22 cellular contexts compared by ENCODE assay signal in genomic region chr5:50889790-50890189, GRCh38.
DNase-seq lines count a peak whose midpoint lies in the region; ATAC-seq, FAIRE-seq and TF ChIP-seq lines count a peak whose summit lies in the region.
"Had no signal": no experiment of that assay in that cellular context is flagged by ENCODE, and none has a peak within 500 bp of the region (broad histone marks: within the 10 kb centered on the region; RNA-seq: fewer than 3 reads in every experiment).

No MANE protein-coding gene starts in this region.

- in situ Hi-C loops in GM23248 (cut with MboI), result no loop called here
- in situ Hi-C loops in SK-MEL-5 (cut with HindIII; ENCODE audit: low pct_unique_long_range_greater_than_20kb, low sequenced_read_pairs), result no loop called here

- H3K4me3 ChIP-seq in GM23248, result no peak overlapping the region
- no peak overlapping the region for H3K4me3 ChIP-seq in pancreas
- H3K4me3 ChIP-seq: K562 had no signal

- FAIRE-seq in frontal cortex (lab: Jason Lieb, UNC), result no peak
- no peak for FAIRE-seq in pancreas (lab: Jason Lieb, UNC)
- FAIRE-seq: GM12892, islet of Langerhans, K562, small intestine had no signal

- H3K27ac ChIP-seq in GM23248 (no peak overlapping the region), pancreas (no peak overlapping the region)

- no peak for ATAC-seq in pancreas
- ATAC-seq: activated CD4-positive, alpha-beta T cell treated with anti-CD3 and anti-CD28 coated beads for 36 hours; K562; natural killer cell had no signal

- H2AFZ ChIP-seq in GM23248, result no peak overlapping the region

- H3K27me3 ChIP-seq in GM23248 (replicated peaks; ENCODE audit: insufficient read depth) (no peaks in the 10 kb centered on the region), pancreas (no peaks in the 10 kb centered on the region)

- intact Hi-C loops in pancreas (cut with DNase I), result no loop called here

- H4K20me1 ChIP-seq in GM23248 (ENCODE audit: insufficient read depth), result no peaks in the 10 kb centered on the region

- H3K4me2 ChIP-seq in GM23248 (ENCODE audit: unreplicated experiment), result no peak overlapping the region

- H3K4me1 ChIP-seq in GM23248 (ENCODE audit: insufficient read depth), result no peaks in the 10 kb centered on the region
- no peaks in the 10 kb centered on the region for H3K4me1 ChIP-seq in pancreas

- no peaks in the 10 kb centered on the region for H3K79me2 ChIP-seq in GM23248 (ENCODE audit: insufficient read depth)

- H3K36me3 ChIP-seq in GM23248 (ENCODE audit: low read depth) (no peaks in the 10 kb centered on the region), pancreas (no peaks in the 10 kb centered on the region)

- DNase-seq in COR-L47 (lab: John Stamatoyannopoulos, UW) (peak; percentile 12), GM23248 (peak; percentile 11), NCI-H187 treated with DMSO at 0.1 percent for 48 hours (lab: John Stamatoyannopoulos, UW) (peak; percentile 95), SK-MEL-5 (ENCODE audit: low read depth, low spot score) (peak; percentile 87), iPS-NIHi11 (ENCODE audit: low spot score) (no peak), HUDEP-2 (lab: John Stamatoyannopoulos, UW; ENCODE audit: unreplicated experiment in 76 of 76) (no peak), frontal cortex (ENCODE audit: low spot score in 2 of 2) (no peak), pancreas (no peak)
- DNase-seq: activated CD4-positive, alpha-beta T cell treated with anti-CD3 and anti-CD28 coated beads for 36 hours; activated effector memory CD4-positive, alpha-beta T cell treated with Interleukin-2 at 50 U/mL for 16 hours; amniotic stem cell; caudate nucleus; natural killer cell; SHP77 treated with DMSO at 0.1 percent for 48 hours; small intestine; stimulated activated CD4-positive, alpha-beta T cell treated with anti-CD3 and anti-CD28 coated beads, Interleukin-4, amount 100 ng/mL, for 4 hours; stimulated activated CD8-positive, alpha-beta memory T cell treated with anti-CD3 and anti-CD28 coated beads, Interleukin-4, amount 100 ng/mL, for 48 hours; substantia nigra; T1000 had no signal

- TF ChIP-seq CTCF in pancreas (IDR thresholded peaks at IDR 0.05), result no peak

- no peak overlapping the region for H3K9ac ChIP-seq in GM23248

- no peaks in the 10 kb centered on the region for H3F3A ChIP-seq in GM23248 (ENCODE audit: insufficient read depth)

- no peaks in the 10 kb centered on the region for H3K9me3 ChIP-seq in GM23248 (ENCODE audit: low read depth)
- H3K9me3 ChIP-seq in pancreas, result no peaks in the 10 kb centered on the region

- 7 to 11% methylated on average over 2 of the region's 2 CpGs for WGBS in GM23248 (ENCODE audit: low coverage in 1 of 2, low lambda C conversion rate in 2 of 2, missing lambda C conversion rate in 2 of 2), 2 experiments
- 29 to 41% methylated on average over 2 of the region's 2 CpGs for WGBS in pancreas, 2 donors

- no peaks in the 10 kb centered on the region for H3K9me2 ChIP-seq in GM23248 (ENCODE audit: insufficient read depth)

Comparison
In these comparisons a context has a peak if more than half of its experiments do, and no peak if none do; other contexts are left out.
1. DNase-seq: peak in COR-L47 (single experiment), GM23248 (single experiment), NCI-H187 treated with DMSO at 0.1 percent for 48 hours (single experiment) and SK-MEL-5 (single experiment); none in iPS-NIHi11 (single experiment), HUDEP-2 (0 of 76), frontal cortex (0 of 2) and pancreas (0 of 6).